Comparison of ENCODE assay signal across 2 cellular contexts in genomic region chr15:56028430-56028829, GRCh38.
TF ChIP-seq lines count a peak whose summit lies in the region.

No MANE protein-coding gene starts in this region.

TF ChIP-seq in A549, 52 proteins besides CTCF, POLR2A, EP300 and RAD21 (continued from another document):
- TF ChIP-seq, protein P1, sequence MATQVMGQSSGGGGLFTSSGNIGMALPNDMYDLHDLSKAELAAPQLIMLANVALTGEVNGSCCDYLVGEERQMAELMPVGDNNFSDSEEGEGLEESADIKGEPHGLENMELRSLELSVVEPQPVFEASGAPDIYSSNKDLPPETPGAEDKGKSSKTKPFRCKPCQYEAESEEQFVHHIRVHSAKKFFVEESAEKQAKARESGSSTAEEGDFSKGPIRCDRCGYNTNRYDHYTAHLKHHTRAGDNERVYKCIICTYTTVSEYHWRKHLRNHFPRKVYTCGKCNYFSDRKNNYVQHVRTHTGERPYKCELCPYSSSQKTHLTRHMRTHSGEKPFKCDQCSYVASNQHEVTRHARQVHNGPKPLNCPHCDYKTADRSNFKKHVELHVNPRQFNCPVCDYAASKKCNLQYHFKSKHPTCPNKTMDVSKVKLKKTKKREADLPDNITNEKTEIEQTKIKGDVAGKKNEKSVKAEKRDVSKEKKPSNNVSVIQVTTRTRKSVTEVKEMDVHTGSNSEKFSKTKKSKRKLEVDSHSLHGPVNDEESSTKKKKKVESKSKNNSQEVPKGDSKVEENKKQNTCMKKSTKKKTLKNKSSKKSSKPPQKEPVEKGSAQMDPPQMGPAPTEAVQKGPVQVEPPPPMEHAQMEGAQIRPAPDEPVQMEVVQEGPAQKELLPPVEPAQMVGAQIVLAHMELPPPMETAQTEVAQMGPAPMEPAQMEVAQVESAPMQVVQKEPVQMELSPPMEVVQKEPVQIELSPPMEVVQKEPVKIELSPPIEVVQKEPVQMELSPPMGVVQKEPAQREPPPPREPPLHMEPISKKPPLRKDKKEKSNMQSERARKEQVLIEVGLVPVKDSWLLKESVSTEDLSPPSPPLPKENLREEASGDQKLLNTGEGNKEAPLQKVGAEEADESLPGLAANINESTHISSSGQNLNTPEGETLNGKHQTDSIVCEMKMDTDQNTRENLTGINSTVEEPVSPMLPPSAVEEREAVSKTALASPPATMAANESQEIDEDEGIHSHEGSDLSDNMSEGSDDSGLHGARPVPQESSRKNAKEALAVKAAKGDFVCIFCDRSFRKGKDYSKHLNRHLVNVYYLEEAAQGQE (IDR thresholded peaks at IDR 0.05), result no peak
- TF ChIP-seq CBX8 (IDR thresholded peaks at IDR 0.05) (no peak), FOSB (CRISPR knock-in tag; IDR thresholded peaks at IDR 0.05) (no peak), CEBPB (IDR thresholded peaks at IDR 0.05) (no peak)
- TF ChIP-seq, protein P2, sequence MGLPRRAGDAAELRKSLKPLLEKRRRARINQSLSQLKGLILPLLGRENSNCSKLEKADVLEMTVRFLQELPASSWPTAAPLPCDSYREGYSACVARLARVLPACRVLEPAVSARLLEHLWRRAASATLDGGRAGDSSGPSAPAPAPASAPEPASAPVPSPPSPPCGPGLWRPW (IDR thresholded peaks at IDR 0.05), result no peak

TF ChIP-seq in SK-N-SH treated with all-trans-retinoic acid at 6 μM for 48 hours, 23 proteins besides CTCF, POLR2A, EP300 and RAD21 (continued from another document):
- TF ChIP-seq, protein P3, sequence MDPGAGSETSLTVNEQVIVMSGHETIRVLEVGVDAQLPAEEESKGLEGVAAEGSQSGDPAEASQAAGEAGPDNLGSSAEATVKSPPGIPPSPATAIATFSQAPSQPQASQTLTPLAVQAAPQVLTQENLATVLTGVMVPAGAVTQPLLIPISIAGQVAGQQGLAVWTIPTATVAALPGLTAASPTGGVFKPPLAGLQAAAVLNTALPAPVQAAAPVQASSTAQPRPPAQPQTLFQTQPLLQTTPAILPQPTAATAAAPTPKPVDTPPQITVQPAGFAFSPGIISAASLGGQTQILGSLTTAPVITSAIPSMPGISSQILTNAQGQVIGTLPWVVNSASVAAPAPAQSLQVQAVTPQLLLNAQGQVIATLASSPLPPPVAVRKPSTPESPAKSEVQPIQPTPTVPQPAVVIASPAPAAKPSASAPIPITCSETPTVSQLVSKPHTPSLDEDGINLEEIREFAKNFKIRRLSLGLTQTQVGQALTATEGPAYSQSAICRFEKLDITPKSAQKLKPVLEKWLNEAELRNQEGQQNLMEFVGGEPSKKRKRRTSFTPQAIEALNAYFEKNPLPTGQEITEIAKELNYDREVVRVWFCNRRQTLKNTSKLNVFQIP (CRISPR knock-in tag; IDR thresholded peaks at IDR 0.05; ENCODE audit: borderline replicate concordance, low read depth), result no peak
- TF ChIP-seq RARB (CRISPR knock-in tag; IDR thresholded peaks at IDR 0.05), result no peak
